Comparison of ENCODE assay signal across 15 cellular contexts in the genomic region with DNA sequence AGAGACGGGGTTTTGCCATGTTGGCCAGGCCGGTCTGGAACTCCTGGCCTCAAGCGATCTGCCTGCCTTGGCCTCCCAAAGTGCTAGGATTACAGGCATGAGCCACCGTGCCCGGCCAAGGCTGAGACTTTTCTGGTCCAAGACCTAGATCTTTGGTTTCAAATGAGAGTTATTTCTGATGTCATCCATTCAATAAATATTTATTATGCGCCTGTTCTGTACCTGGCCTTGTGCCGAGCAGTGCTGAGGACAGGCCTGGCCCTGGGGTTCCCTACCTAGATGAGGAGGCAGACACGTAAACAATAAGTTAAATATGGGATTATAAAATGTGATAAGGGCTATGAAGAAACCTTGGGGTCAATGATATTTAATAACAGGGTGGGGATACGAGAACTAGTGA. TPM values are rescaled to one million over a fixed set of nuclear protein-coding genes. Genes with fewer than 3 reads are reported as not detected.
"Had no signal": no experiment of that assay in that cellular context is flagged by ENCODE, and none has a peak within 500 bp of the region (broad histone marks: within the 10 kb centered on the region; RNA-seq: fewer than 3 reads in every experiment).

No MANE protein-coding gene starts in this region.

- H3K27me3 Mint-ChIP-seq: stimulated activated naive CD8-positive, alpha-beta T cell treated with anti-CD3 and anti-CD28 coated beads, Interleukin-15, Interleukin-2, amounts not matched to agents 100 ng/mL and 50 ng/mL, for 24 hours had no signal

- H3K27ac Mint-ChIP-seq: activated T-helper 2 cell treated with anti-CD3 and anti-CD28 coated beads, Interferon-gamma antibody, Interleukin-2, Interleukin-4, amounts not matched to agents 10 μg/mL and 5 μg/mL and 100 μg/mL, durations not matched to agents 14 hours and 24 hours and 36 hours; stimulated activated naive CD8-positive, alpha-beta T cell treated with anti-CD3 and anti-CD28 coated beads, Interleukin-15, Interleukin-2, amounts not matched to agents 100 ng/mL and 50 ng/mL, for 24 hours had no signal

- H3K9me3 Mint-ChIP-seq: activated T-helper 2 cell treated with anti-CD3 and anti-CD28 coated beads, Interferon-gamma antibody, Interleukin-2, Interleukin-4, amounts not matched to agents 10 μg/mL and 5 μg/mL and 100 μg/mL, durations not matched to agents 14 hours and 24 hours and 36 hours; stimulated activated naive CD8-positive, alpha-beta T cell treated with anti-CD3 and anti-CD28 coated beads, Interleukin-15, Interleukin-2, amounts not matched to agents 100 ng/mL and 50 ng/mL, for 24 hours had no signal

- H3K9me3 ChIP-seq: adrenal gland, prostate gland, thoracic aorta, uterus had no signal

- H2AFZ ChIP-seq: hepatocyte had no signal

- H3K4me3 ChIP-seq: adrenal gland, hepatocyte, prostate gland, thoracic aorta, uterus had no signal

- DNase-seq: activated CD4-positive, alpha-beta T cell treated with anti-CD3 and anti-CD28 coated beads for 1 hour; activated naive CD4-positive, alpha-beta T cell treated with anti-CD3 and anti-CD28 coated beads, Interleukin-2, amount 50 U/mL, for 16 hours; adrenal gland; central memory CD4-positive, alpha-beta T cell; mesendoderm; SW 1271; T-helper 9 cell; uterus had no signal

- H3K4me1 ChIP-seq: prostate gland, uterus had no signal

- H3K36me3 ChIP-seq: prostate gland, uterus had no signal

- H3K4me3 Mint-ChIP-seq: stimulated activated naive CD8-positive, alpha-beta T cell treated with anti-CD3 and anti-CD28 coated beads, Interleukin-15, Interleukin-2, amounts not matched to agents 100 ng/mL and 50 ng/mL, for 24 hours had no signal

- ATAC-seq: sciatic nerve had no signal

- H3K27me3 ChIP-seq: adrenal gland, hepatocyte, uterus had no signal

- H3K4me2 ChIP-seq: hepatocyte had no signal

- H3K79me2 ChIP-seq: hepatocyte had no signal

- H3K27ac ChIP-seq: adrenal gland, hepatocyte, prostate gland, thoracic aorta, uterus had no signal

RNA-seq across cellular contexts. Expression of gene APOC2, which starts 59.9 kb away (rescaled TPM):
- total RNA-seq: activated T-helper 2 cell treated with anti-CD3 and anti-CD28 coated beads, Interferon-gamma antibody, Interleukin-2, Interleukin-4, amounts not matched to agents 10 μg/mL and 5 μg/mL and 100 μg/mL, durations not matched to agents 14 hours and 24 hours and 36 hours; kidney epithelial cell; prostate gland; thoracic aorta; uterus had no signal
